ENCODE assay signal across 8 cellular contexts in genomic region chr15:43517354-43518072, GRCh38. TPM values are rescaled to one million over a fixed set of nuclear protein-coding genes. Genes with fewer than 3 reads are reported as not detected.
A peak's percentile ranks its signal among the peaks of the same experiment; 100 is the strongest.
DNase-seq lines count a peak whose midpoint lies in the region; ATAC-seq, FAIRE-seq and TF ChIP-seq lines count a peak whose summit lies in the region.

MAP1A (plus strand) TSS chr15:43517608; CDS start chr15:43521474, 3,866 bp downstream.

- H3K4me1 Mint-ChIP-seq in dendritic cell treated with granulocyte-macrophage colony-stimulating factor and Interleukin-4, amounts not matched to agents 40 ng/mL and 50 ng/mL, for 4 days (ENCODE audit: low read depth) = peaks cover 64% of the 10 kb centered on the region

- no peaks in the 10 kb centered on the region for H3K36me3 Mint-ChIP-seq in dendritic cell treated with granulocyte-macrophage colony-stimulating factor and Interleukin-4, amounts not matched to agents 40 ng/mL and 50 ng/mL, for 4 days (ENCODE audit: low read depth)

- DNase-seq in ELF-1 (ENCODE audit: low read depth, low spot score) = peak; percentile 54
- peak; percentile 35 for DNase-seq in NCI-H510A (lab: John Stamatoyannopoulos, UW)
- DNase-seq in left lobe of liver (ENCODE audit: low spot score) = peak; percentile 40
- DNase-seq in AML-193 (lab: John Stamatoyannopoulos, UW) = no peak
- no peak for DNase-seq in activated CD4-positive, CD25-positive, alpha-beta regulatory T cell (lab: John Stamatoyannopoulos, UW)
- DNase-seq in H54 (ENCODE audit: insufficient read length, low spot score) = no peak

- no peak for TF ChIP-seq POLR2A in H54 (IDR thresholded peaks at IDR 0.05; ENCODE audit: low read depth, low read length)

- no peak for FAIRE-seq in H54 (lab: Jason Lieb, UNC)

- H3K4me3 Mint-ChIP-seq in dendritic cell treated with granulocyte-macrophage colony-stimulating factor and Interleukin-4, amounts not matched to agents 40 ng/mL and 50 ng/mL, for 4 days = peak within 1 kb of the TSS; percentile 77

- no peak for ATAC-seq in left lobe of liver

- H3K27me3 Mint-ChIP-seq in dendritic cell treated with granulocyte-macrophage colony-stimulating factor and Interleukin-4, amounts not matched to agents 40 ng/mL and 50 ng/mL, for 4 days = peaks cover 36% of the 10 kb centered on the region

- H3K27ac Mint-ChIP-seq in dendritic cell treated with granulocyte-macrophage colony-stimulating factor and Interleukin-4, amounts not matched to agents 40 ng/mL and 50 ng/mL, for 4 days = peak within 1 kb of the TSS; percentile 61

- TF ChIP-seq CTCF in subcutaneous adipose tissue (IDR thresholded peaks at IDR 0.05; ENCODE audit: low read depth) = no peak

- no peaks in the 10 kb centered on the region for H3K9me3 Mint-ChIP-seq in dendritic cell treated with granulocyte-macrophage colony-stimulating factor and Interleukin-4, amounts not matched to agents 40 ng/mL and 50 ng/mL, for 4 days

- intact Hi-C loops in dendritic cell treated with granulocyte-macrophage colony-stimulating factor and Interleukin-4, amounts not matched to agents 40 ng/mL and 50 ng/mL, for 4 days (cut with micrococcal nuclease) = no loop called here

RNA-seq across cellular contexts. Expression of gene MAP1A, which starts in this region (rescaled TPM):
- total RNA-seq in left lobe of liver = 0.23 TPM
- 10 to 100 TPM; 11.5 to 16.6 (median 14.4) TPM for total RNA-seq in subcutaneous adipose tissue

Comparison
In these comparisons a context has a peak if more than half of its experiments do, and no peak if none do; other contexts are left out.
1. RNA of gene MAP1A (total RNA-seq): 11.5 to 16.6 TPM in subcutaneous adipose tissue; 0.23 TPM in left lobe of liver (single experiment); every median in the first group is over 10 times any median in the second.
2. Peak in DNase-seq in left lobe of liver; RNA of the gene not detected or under 1 TPM.
3. DNase-seq: peak in ELF-1 (single experiment) and NCI-H510A (single experiment); none in AML-193 (0 of 2), activated CD4-positive, CD25-positive, alpha-beta regulatory T cell (0 of 4) and H54 (single experiment).